In genomic region chr12:130031571-130032189, GRCh38 we compare ENCODE assay signal across 9 cellular contexts.
A peak's percentile ranks its signal among the peaks of the same experiment; 100 is the strongest.
DNase-seq lines count a peak whose midpoint lies in the region; ATAC-seq, FAIRE-seq and TF ChIP-seq lines count a peak whose summit lies in the region.
"Had no signal": no experiment of that assay in that cellular context is flagged by ENCODE, and none has a peak within 500 bp of the region (broad histone marks: within the 10 kb centered on the region; RNA-seq: fewer than 3 reads in every experiment).

No MANE protein-coding gene starts in this region.

- no peaks in the 10 kb centered on the region for H3K4me1 ChIP-seq in K562 (replicated peaks in 1 of 2; ENCODE audit: control insufficient read depth in 2 of 2, insufficient read depth in 2 of 2, low read length in 2 of 2)

- TF ChIP-seq POLR2A in K562 (conservative IDR thresholded peaks at IDR 0.05) = no peak

- POLR2A ChIA-PET in K562 (lab: Yijun Ruan, JAX) = interaction anchor here (1.7 kb wide), 1 partner anchor 7 kb away, joined by 4 read pairs; no protein-coding TSS in a partner anchor

- H3K9me3 ChIP-seq in T-helper 17 cell (ENCODE audit: control insufficient read depth, low read length, poor library complexity, severe bottlenecking) = no peaks in the 10 kb centered on the region
- H3K9me3 ChIP-seq in K562 (replicated peaks; ENCODE audit: control insufficient read depth, insufficient read depth, low read depth, low read length) = no peaks in the 10 kb centered on the region

- TF ChIP-seq EP300 in K562 (IDR thresholded peaks at IDR 0.05; ENCODE audit: low read length) = no peak

- BruUV-seq in K562 (replicated peaks; lab: Mats Ljungman, UMichigan) = no TSS peak

- DNase-seq in Ammon's horn (ENCODE audit: low spot score) (peak; percentile 53), GM18507 (ENCODE audit: extremely low spot score, insufficient read length, low read depth) (peak; percentile 14), HuH-7.5 (ENCODE audit: low spot score) (peak; percentile 44), T-helper 17 cell (peak; percentile 20 to 33 (median 25)), K562 (ENCODE audit: extremely low read depth in 1 of 4, low spot score in 3 of 4) (peak; percentile 71 to 91 (median 80)), left kidney (ENCODE audit: low read depth, low spot score) (peak; percentile 82), T1000 (lab: John Stamatoyannopoulos, UW) (no peak)
- peak; percentile 26 for DNase-seq in stimulated activated CD8-positive, alpha-beta memory T cell treated with anti-CD3 and anti-CD28 coated beads, Interleukin-12 subunit alpha, Interleukin-12 subunit beta, amount 100 ng/mL, for 24 hours (ENCODE audit: extremely low read depth)

- peaks cover 48% of the 10 kb centered on the region for H3K27me3 Mint-ChIP-seq in T-helper 17 cell

- no peak overlapping the region for H3K27ac ChIP-seq in K562 (ENCODE audit: extremely low read depth, low read depth, low read length)

- CTCF ChIA-PET in K562 (lab: Yijun Ruan, JAX; ENCODE audit: low intra/inter-chr PET ratio) = no interaction called here

- H4K20me1 ChIP-seq in K562 (replicated peaks; ENCODE audit: control insufficient read depth, insufficient read depth, low read length) = no peaks in the 10 kb centered on the region

- WGBS in K562 (ENCODE audit: insufficient coverage, low coverage, missing lambda C conversion rate) = under 1% methylated on average over 12 of the region's 12 CpGs

- no peaks in the 10 kb centered on the region for H3K79me2 ChIP-seq in K562 (ENCODE audit: control insufficient read depth, insufficient read depth, low read length)

- TF ChIP-seq CTCF in K562 (IDR thresholded peaks at IDR 0.05 in 2 of 3, conservative IDR thresholded peaks at IDR 0.05 in 1 of 3; ENCODE audit: insufficient read depth in 2 of 3, low read depth in 1 of 3, low read length in 3 of 3) = peak; percentile 98 to 100 (median 100)

- intact Hi-C loops in K562 (cut with micrococcal nuclease) = loop anchor here (5.0 kb wide), 1 partner anchor 301 kb away; no protein-coding TSS in a partner anchor

- FAIRE-seq in GM18507 (lab: Jason Lieb, UNC) (peak; percentile 67), K562 (lab: Jason Lieb, UNC) (peak; percentile 96)

- peaks cover 2% of the 10 kb centered on the region for H3K36me3 Mint-ChIP-seq in T-helper 17 cell (ENCODE audit: low read depth)

- no peak overlapping the region for H3K4me2 ChIP-seq in K562 (ENCODE audit: insufficient read depth, low read length)

- ATAC-seq in T-helper 17 cell (peak; percentile 27), K562 (peak; percentile 92)

- no peak overlapping the region for H3K27ac Mint-ChIP-seq in T-helper 17 cell
- H3K27ac Mint-ChIP-seq: stimulated activated naive CD8-positive, alpha-beta T cell treated with anti-CD3 and anti-CD28 coated beads, Interleukin-15, Interleukin-2, amounts not matched to agents 100 ng/mL and 50 ng/mL, for 24 hours had no signal

- no peaks in the 10 kb centered on the region for H3K9me1 ChIP-seq in K562 (ENCODE audit: control insufficient read depth, insufficient read depth, low read length)

- in situ Hi-C loops in K562 (cut with MboI) = loop anchor here (25.0 kb wide), 1 partner anchor 706 kb away; no protein-coding TSS in a partner anchor

- no peak overlapping the region for H3K4me3 Mint-ChIP-seq in T-helper 17 cell
- H3K4me3 Mint-ChIP-seq: stimulated activated naive CD8-positive, alpha-beta T cell treated with anti-CD3 and anti-CD28 coated beads, Interleukin-15, Interleukin-2, amounts not matched to agents 100 ng/mL and 50 ng/mL, for 24 hours had no signal

- TF ChIP-seq RAD21 in K562 (CRISPR knock-in tag; conservative IDR thresholded peaks at IDR 0.05 in 1 of 2, IDR thresholded peaks at IDR 0.05 in 1 of 2) = peak in 1 of 2 experiments; percentile 49; a peak in 2 of 4 replicates

- no peaks in the 10 kb centered on the region for H3K4me1 Mint-ChIP-seq in T-helper 17 cell

- no peak overlapping the region for H3K4me3 ChIP-seq in K562

- H2AFZ ChIP-seq in K562 (ENCODE audit: low read depth, low read length) = no peak overlapping the region

- H3K27me3 ChIP-seq in K562 (ENCODE audit: control insufficient read depth in 2 of 2, insufficient read depth in 2 of 2, low read length in 2 of 2) = peaks cover 0 to 22% of the 10 kb centered on the region in 2 experiments; a peak in 4 of 5 replicates

- no peaks in the 10 kb centered on the region for H3K36me3 ChIP-seq in K562 (ENCODE audit: control insufficient read depth, insufficient read depth, low read length)

- no peak overlapping the region for H3K9ac ChIP-seq in K562 (ENCODE audit: insufficient read depth in 1 of 2, low read depth in 2 of 2, low read length in 2 of 2)

TF ChIP-seq in K562, 482 proteins besides CTCF, POLR2A, EP300 and RAD21:
- TF ChIP-seq ZNF778 (CRISPR knock-in tag; IDR thresholded peaks at IDR 0.05) (no peak), ZBTB7A (IDR thresholded peaks at IDR 0.05; ENCODE audit: borderline replicate concordance, control insufficient read depth, low read depth, low read length) (peak; percentile 75; the same call in 1 of the 2 replicates), GTF2B (IDR thresholded peaks at IDR 0.05; ENCODE audit: extremely low read depth, insufficient read length) (no peak), SMC3 (conservative IDR thresholded peaks at IDR 0.05; ENCODE audit: insufficient read depth, low read depth, low read length) (peak; percentile 51), ZZZ3 (IDR thresholded peaks at IDR 0.05) (no peak), PYGO2 (tag; IDR thresholded peaks at IDR 0.05) (no peak), KLF16 (IDR thresholded peaks at IDR 0.05) (peak; percentile 72), XRCC5 (IDR thresholded peaks at IDR 0.05; ENCODE audit: low read depth, low read length) (peak; percentile 74; the same call in 1 of the 2 replicates), NR2C1 (IDR thresholded peaks at IDR 0.05) (no peak), NR2C1 (tag; IDR thresholded peaks at IDR 0.05) (no peak)
- TF ChIP-seq, protein P1, sequence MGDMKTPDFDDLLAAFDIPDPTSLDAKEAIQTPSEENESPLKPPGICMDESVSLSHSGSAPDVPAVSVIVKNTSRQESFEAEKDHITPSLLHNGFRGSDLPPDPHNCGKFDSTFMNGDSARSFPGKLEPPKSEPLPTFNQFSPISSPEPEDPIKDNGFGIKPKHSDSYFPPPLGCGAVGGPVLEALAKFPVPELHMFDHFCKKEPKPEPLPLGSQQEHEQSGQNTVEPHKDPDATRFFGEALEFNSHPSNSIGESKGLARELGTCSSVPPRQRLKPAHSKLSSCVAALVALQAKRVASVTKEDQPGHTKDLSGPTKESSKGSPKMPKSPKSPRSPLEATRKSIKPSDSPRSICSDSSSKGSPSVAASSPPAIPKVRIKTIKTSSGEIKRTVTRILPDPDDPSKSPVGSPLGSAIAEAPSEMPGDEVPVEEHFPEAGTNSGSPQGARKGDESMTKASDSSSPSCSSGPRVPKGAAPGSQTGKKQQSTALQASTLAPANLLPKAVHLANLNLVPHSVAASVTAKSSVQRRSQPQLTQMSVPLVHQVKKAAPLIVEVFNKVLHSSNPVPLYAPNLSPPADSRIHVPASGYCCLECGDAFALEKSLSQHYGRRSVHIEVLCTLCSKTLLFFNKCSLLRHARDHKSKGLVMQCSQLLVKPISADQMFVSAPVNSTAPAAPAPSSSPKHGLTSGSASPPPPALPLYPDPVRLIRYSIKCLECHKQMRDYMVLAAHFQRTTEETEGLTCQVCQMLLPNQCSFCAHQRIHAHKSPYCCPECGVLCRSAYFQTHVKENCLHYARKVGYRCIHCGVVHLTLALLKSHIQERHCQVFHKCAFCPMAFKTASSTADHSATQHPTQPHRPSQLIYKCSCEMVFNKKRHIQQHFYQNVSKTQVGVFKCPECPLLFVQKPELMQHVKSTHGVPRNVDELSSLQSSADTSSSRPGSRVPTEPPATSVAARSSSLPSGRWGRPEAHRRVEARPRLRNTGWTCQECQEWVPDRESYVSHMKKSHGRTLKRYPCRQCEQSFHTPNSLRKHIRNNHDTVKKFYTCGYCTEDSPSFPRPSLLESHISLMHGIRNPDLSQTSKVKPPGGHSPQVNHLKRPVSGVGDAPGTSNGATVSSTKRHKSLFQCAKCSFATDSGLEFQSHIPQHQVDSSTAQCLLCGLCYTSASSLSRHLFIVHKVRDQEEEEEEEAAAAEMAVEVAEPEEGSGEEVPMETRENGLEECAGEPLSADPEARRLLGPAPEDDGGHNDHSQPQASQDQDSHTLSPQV (IDR thresholded peaks at IDR 0.05) = 0 out of 2 replicates have a peak, but pooled peaks have one; percentile 30
